In the genomic region with DNA sequence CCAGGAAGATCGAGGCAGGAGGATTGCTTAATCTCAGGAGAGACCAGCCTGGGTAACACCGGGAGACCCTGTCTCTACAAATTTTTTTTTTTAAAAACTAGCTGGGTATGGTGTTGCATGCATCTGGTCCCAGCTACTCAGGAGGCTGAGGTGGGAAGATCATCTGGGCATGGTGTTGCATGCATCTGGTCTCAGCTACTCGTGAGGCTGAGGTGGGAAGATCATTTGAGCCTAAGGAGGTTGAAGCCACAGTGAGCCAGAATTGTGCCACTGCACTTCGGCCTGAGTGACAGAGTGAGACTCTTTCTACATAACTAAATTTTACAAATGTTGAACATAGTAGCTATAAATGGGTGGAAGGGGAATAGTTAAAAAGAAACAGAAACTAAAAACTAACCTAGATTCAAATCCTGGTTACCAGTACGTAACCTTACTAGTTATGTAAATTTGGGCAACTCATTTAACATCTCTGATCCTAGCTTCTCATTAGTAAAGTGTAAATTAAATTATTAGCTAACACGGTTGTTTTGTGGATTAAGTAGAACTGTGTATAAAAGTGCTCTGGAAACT, we compare ENCODE assay signal across 13 cellular contexts. TPM values are rescaled to one million over a fixed set of nuclear protein-coding genes. Genes with fewer than 3 reads are reported as not detected.
A peak's percentile ranks its signal among the peaks of the same experiment; 100 is the strongest.
DNase-seq lines count a peak whose midpoint lies in the region; ATAC-seq and TF ChIP-seq lines count a peak whose summit lies in the region.
"Had no signal": no experiment of that assay in that cellular context is flagged by ENCODE, and none has a peak within 500 bp of the region (broad histone marks: within the 10 kb centered on the region; RNA-seq: fewer than 3 reads in every experiment).

No MANE protein-coding gene starts in this region.

- H3K9me3 Mint-ChIP-seq in activated CD8-positive, alpha-beta T cell treated with anti-CD3 and anti-CD28 coated beads, Interleukin-2, amount 10 ng/mL, durations not matched to agents 7 days and 5 days (ENCODE audit: insufficient read depth), result no peaks in the 10 kb centered on the region
- no peaks in the 10 kb centered on the region for H3K9me3 Mint-ChIP-seq in activated CD8-positive, alpha-beta T cell treated with anti-CD3 and anti-CD28 coated beads for 36 hours
- peaks cover 3% of the 10 kb centered on the region for H3K9me3 Mint-ChIP-seq in progenitor cell of endocrine pancreas (ENCODE audit: low read depth)

- H3K4me1 Mint-ChIP-seq in activated CD8-positive, alpha-beta T cell treated with anti-CD3 and anti-CD28 coated beads, Interleukin-2, amount 10 ng/mL, durations not matched to agents 7 days and 5 days (ENCODE audit: low read depth), result peaks cover 5% of the 10 kb centered on the region
- H3K4me1 Mint-ChIP-seq in activated CD8-positive, alpha-beta T cell treated with anti-CD3 and anti-CD28 coated beads for 36 hours (ENCODE audit: low read depth), result peaks cover 3% of the 10 kb centered on the region
- no peaks in the 10 kb centered on the region for H3K4me1 Mint-ChIP-seq in progenitor cell of endocrine pancreas (ENCODE audit: low read depth)

- H3K36me3 ChIP-seq in vagina (no peaks in the 10 kb centered on the region), colonic mucosa (no peaks in the 10 kb centered on the region)

- no peak for DNase-seq in activated CD8-positive, alpha-beta T cell treated with anti-CD3 and anti-CD28 coated beads, Interleukin-2, amount 10 ng/mL, durations not matched to agents 7 days and 5 days
- no peak for DNase-seq in activated CD8-positive, alpha-beta T cell treated with anti-CD3 and anti-CD28 coated beads for 36 hours
- DNase-seq in progenitor cell of endocrine pancreas (ENCODE audit: low spot score, unreplicated experiment) (no peak), vagina (ENCODE audit: extremely low spot score in 2 of 2) (no peak), RPMI8226 (no peak), colonic mucosa (no peak)
- DNase-seq: activated CD4-positive, alpha-beta T cell treated with anti-CD3 and anti-CD28 coated beads for 36 hours; DND-41; foreskin keratinocyte; KG1; occipital lobe had no signal

- TF ChIP-seq CTCF in activated CD8-positive, alpha-beta T cell treated with anti-CD3 and anti-CD28 coated beads for 36 hours (IDR thresholded peaks at IDR 0.05), result no peak
- TF ChIP-seq CTCF in progenitor cell of endocrine pancreas (IDR thresholded peaks at IDR 0.05; ENCODE audit: unreplicated experiment) (no peak), vagina (IDR thresholded peaks at IDR 0.05) (no peak), colonic mucosa (IDR thresholded peaks at IDR 0.05) (no peak)

- H3K4me1 ChIP-seq in vagina (no peaks in the 10 kb centered on the region), colonic mucosa (no peaks in the 10 kb centered on the region)
- H3K4me1 ChIP-seq: foreskin keratinocyte had no signal

- POLR2A ChIA-PET in activated CD8-positive, alpha-beta T cell treated with anti-CD3 and anti-CD28 coated beads, Interleukin-2, amount 10 ng/mL, durations not matched to agents 7 days and 5 days (lab: Charles Lee), result no interaction called here
- POLR2A ChIA-PET in activated CD8-positive, alpha-beta T cell treated with anti-CD3 and anti-CD28 coated beads for 36 hours (lab: Charles Lee), result no interaction called here

- peaks cover 27% of the 10 kb centered on the region for H3K36me3 Mint-ChIP-seq in activated CD8-positive, alpha-beta T cell treated with anti-CD3 and anti-CD28 coated beads, Interleukin-2, amount 10 ng/mL, durations not matched to agents 7 days and 5 days (ENCODE audit: low read depth)
- peaks cover 27% of the 10 kb centered on the region for H3K36me3 Mint-ChIP-seq in activated CD8-positive, alpha-beta T cell treated with anti-CD3 and anti-CD28 coated beads for 36 hours (ENCODE audit: low read depth)
- peaks cover 12% of the 10 kb centered on the region for H3K36me3 Mint-ChIP-seq in progenitor cell of endocrine pancreas (ENCODE audit: insufficient read depth)

- no peak for TF ChIP-seq POLR2A in vagina (IDR thresholded peaks at IDR 0.05)

- no peak overlapping the region for H3K4me3 Mint-ChIP-seq in activated CD8-positive, alpha-beta T cell treated with anti-CD3 and anti-CD28 coated beads, Interleukin-2, amount 10 ng/mL, durations not matched to agents 7 days and 5 days
- H3K4me3 Mint-ChIP-seq in activated CD8-positive, alpha-beta T cell treated with anti-CD3 and anti-CD28 coated beads for 36 hours, result no peak overlapping the region
- H3K4me3 Mint-ChIP-seq in progenitor cell of endocrine pancreas (ENCODE audit: low read depth), result no peak overlapping the region
- H3K4me3 Mint-ChIP-seq: activated CD4-positive, alpha-beta T cell treated with anti-CD3 and anti-CD28 coated beads for 36 hours had no signal

- H3K27me3 ChIP-seq in vagina (no peaks in the 10 kb centered on the region), colonic mucosa (no peaks in the 10 kb centered on the region)
- H3K27me3 ChIP-seq: foreskin keratinocyte had no signal

- H3K9me3 ChIP-seq in vagina (no peaks in the 10 kb centered on the region), colonic mucosa (no peaks in the 10 kb centered on the region)

- intact Hi-C loops in activated CD8-positive, alpha-beta T cell treated with anti-CD3 and anti-CD28 coated beads for 36 hours (cut with micrococcal nuclease), result no loop called here
- intact Hi-C loops in vagina (cut with DNase I), result no loop called here
- intact Hi-C loops in colonic mucosa (cut with DNase I), result no loop called here

- H3K9ac ChIP-seq in colonic mucosa (ENCODE audit: low read depth in 2 of 2, low read length in 2 of 2), result no peak overlapping the region

- H3K27me3 Mint-ChIP-seq in activated CD8-positive, alpha-beta T cell treated with anti-CD3 and anti-CD28 coated beads, Interleukin-2, amount 10 ng/mL, durations not matched to agents 7 days and 5 days (ENCODE audit: low read depth), result no peaks in the 10 kb centered on the region
- no peaks in the 10 kb centered on the region for H3K27me3 Mint-ChIP-seq in activated CD8-positive, alpha-beta T cell treated with anti-CD3 and anti-CD28 coated beads for 36 hours
- no peaks in the 10 kb centered on the region for H3K27me3 Mint-ChIP-seq in progenitor cell of endocrine pancreas
- H3K27me3 Mint-ChIP-seq: activated CD4-positive, alpha-beta T cell treated with anti-CD3 and anti-CD28 coated beads for 36 hours had no signal

- no peak for ATAC-seq in activated CD8-positive, alpha-beta T cell treated with anti-CD3 and anti-CD28 coated beads, Interleukin-2, amount 10 ng/mL, durations not matched to agents 7 days and 5 days
- no peak for ATAC-seq in activated CD8-positive, alpha-beta T cell treated with anti-CD3 and anti-CD28 coated beads for 36 hours
- ATAC-seq in GM21619 (IDR thresholded peaks at IDR 0.05; ENCODE audit: unreplicated experiment), result peak; percentile 86
- peak; percentile 89 for ATAC-seq in HG03135 (IDR thresholded peaks at IDR 0.05; ENCODE audit: unreplicated experiment)
- ATAC-seq: activated CD4-positive, alpha-beta T cell treated with anti-CD3 and anti-CD28 coated beads for 36 hours; foreskin keratinocyte had no signal

- CTCF ChIA-PET in activated CD8-positive, alpha-beta T cell treated with anti-CD3 and anti-CD28 coated beads, Interleukin-2, amount 10 ng/mL, durations not matched to agents 7 days and 5 days (lab: Charles Lee), result interaction anchor here (1.3 kb wide), 1 partner anchor 60 kb away, joined by 3 read pairs; no protein-coding TSS in a partner anchor
- CTCF ChIA-PET in activated CD8-positive, alpha-beta T cell treated with anti-CD3 and anti-CD28 coated beads for 36 hours (lab: Charles Lee), result interaction anchor here (1.3 kb wide), 1 partner anchor 8 kb away, joined by 4 read pairs; no protein-coding TSS in a partner anchor

- H3K4me3 ChIP-seq in vagina, result no peak overlapping the region
- H3K4me3 ChIP-seq in colonic mucosa, result no peak overlapping the region

- peak overlapping the region; percentile 4 for H3K27ac Mint-ChIP-seq in activated CD8-positive, alpha-beta T cell treated with anti-CD3 and anti-CD28 coated beads, Interleukin-2, amount 10 ng/mL, durations not matched to agents 7 days and 5 days
- no peak overlapping the region for H3K27ac Mint-ChIP-seq in activated CD8-positive, alpha-beta T cell treated with anti-CD3 and anti-CD28 coated beads for 36 hours
- H3K27ac Mint-ChIP-seq in progenitor cell of endocrine pancreas, result peak overlapping the region; percentile 67
- H3K27ac Mint-ChIP-seq: activated CD4-positive, alpha-beta T cell treated with anti-CD3 and anti-CD28 coated beads for 36 hours had no signal

- no peak overlapping the region for H3K27ac ChIP-seq in vagina
- H3K27ac ChIP-seq in colonic mucosa, result no peak overlapping the region
- H3K27ac ChIP-seq: foreskin keratinocyte had no signal

RNA-seq across cellular contexts. Expression of gene TMEM161B, which starts 41.7 kb away (rescaled TPM):
- 10 to 100 TPM; 22.7 to 23.9 TPM for total RNA-seq in activated CD8-positive, alpha-beta T cell treated with anti-CD3 and anti-CD28 coated beads, Interleukin-2, amount 10 ng/mL, durations not matched to agents 7 days and 5 days
- 10 to 100 TPM; 20.6 to 21.5 TPM for total RNA-seq in activated CD8-positive, alpha-beta T cell treated with anti-CD3 and anti-CD28 coated beads for 36 hours
- total RNA-seq in progenitor cell of endocrine pancreas (20.1 and 21.1 TPM in 2 replicates), vagina (19.9 TPM), colonic mucosa (10 to 100 TPM; 18.6 to 20.8 TPM)

Comparison
In these comparisons a context has a peak if more than half of its experiments do, and no peak if none do; other contexts are left out.
1. ATAC-seq: peak in GM21619 (single experiment) and HG03135 (single experiment); none in activated CD8-positive, alpha-beta T cell treated with anti-CD3 and anti-CD28 coated beads, Interleukin-2, amount 10 ng/mL, durations not matched to agents 7 days and 5 days (single experiment) and activated CD8-positive, alpha-beta T cell treated with anti-CD3 and anti-CD28 coated beads for 36 hours (single experiment).